In the genomic region with DNA sequence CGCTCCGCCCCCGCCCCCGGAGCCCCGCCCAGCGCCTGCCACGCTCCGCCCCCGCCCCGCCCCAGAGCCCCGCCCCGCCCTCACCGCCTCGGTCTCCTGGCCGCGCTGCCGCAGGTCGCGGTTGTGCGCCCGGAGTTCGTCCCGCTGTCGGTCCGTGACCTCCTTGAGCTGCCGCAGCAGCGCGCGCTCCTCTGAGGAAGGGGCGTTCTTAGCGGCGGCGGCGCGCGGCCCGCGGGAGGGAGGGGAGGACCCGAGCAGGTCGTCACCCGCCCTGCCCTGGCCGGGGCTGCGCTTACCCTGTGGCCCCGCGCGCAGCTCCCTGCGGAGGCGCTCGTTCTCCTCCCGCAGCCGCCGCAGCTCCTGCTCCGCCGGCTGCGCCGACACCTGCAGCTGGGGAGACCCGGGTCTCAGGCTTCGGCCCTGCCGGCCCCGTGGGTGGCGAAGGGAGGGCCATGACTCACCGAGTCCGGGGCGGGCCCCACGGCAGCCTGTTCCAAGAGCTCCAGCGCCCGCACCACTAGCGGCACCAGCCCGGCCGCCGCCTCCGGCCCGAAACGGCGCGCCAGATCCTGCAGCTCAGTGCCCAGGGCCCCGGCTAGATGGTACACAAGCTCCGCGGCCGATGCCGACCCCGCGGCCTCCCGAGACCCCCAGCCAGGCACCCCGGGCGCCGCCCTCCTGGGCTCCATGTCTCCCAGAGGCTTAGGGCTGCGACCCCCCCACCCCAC, we compare ENCODE assay signal across 1 cellular context.
TF ChIP-seq lines count a peak whose summit lies in the region.

No MANE protein-coding gene starts in this region.

TF ChIP-seq in HepG2, 621 proteins besides CTCF, POLR2A, EP300 and RAD21 (continued from another document and continues in another):
- TF ChIP-seq ZBTB39 (CRISPR knock-in tag; IDR thresholded peaks at IDR 0.05) (no peak), MZF1 (CRISPR knock-in tag; IDR thresholded peaks at IDR 0.05; ENCODE audit: borderline replicate concordance) (no peak), BATF2 (CRISPR knock-in tag; IDR thresholded peaks at IDR 0.05) (0 out of 2 replicates have a peak, but pooled peaks have one; percentile 28), HNRNPLL (IDR thresholded peaks at IDR 0.05; ENCODE audit: low read depth, low read length, poor library complexity, severe bottlenecking) (peak; percentile 96), ZSCAN20 (CRISPR knock-in tag; IDR thresholded peaks at IDR 0.05; ENCODE audit: borderline replicate concordance) (peak; percentile 69; the same call in 1 of the 2 replicates), ZNF746 (CRISPR knock-in tag; IDR thresholded peaks at IDR 0.05) (no peak), ZNF335 (CRISPR knock-in tag; IDR thresholded peaks at IDR 0.05) (no peak), REPIN1 (CRISPR knock-in tag; IDR thresholded peaks at IDR 0.05; ENCODE audit: borderline replicate concordance, low read depth) (0 out of 2 replicates have a peak, but pooled peaks have one; percentile 10), STAG1 (CRISPR knock-in tag; IDR thresholded peaks at IDR 0.05) (peak; percentile 16), MAF1 (CRISPR knock-in tag; IDR thresholded peaks at IDR 0.05; ENCODE audit: borderline replicate concordance) (no peak), ZNF709 (CRISPR knock-in tag; IDR thresholded peaks at IDR 0.05) (peak; percentile 41; the same call in 1 of the 2 replicates), TFDP1 (CRISPR knock-in tag; IDR thresholded peaks at IDR 0.05; ENCODE audit: borderline replicate concordance) (peak; percentile 6; the same call in 1 of the 2 replicates), POLR2AphosphoS5 (IDR thresholded peaks at IDR 0.05; ENCODE audit: low read depth, low read length) (peak; percentile 85), HES4 (CRISPR knock-in tag; IDR thresholded peaks at IDR 0.05; ENCODE audit: borderline replicate concordance) (peak; percentile 80), ZNF484 (CRISPR knock-in tag; IDR thresholded peaks at IDR 0.05; ENCODE audit: borderline replicate concordance, low read depth) (no peak), ZNF121 (CRISPR knock-in tag; IDR thresholded peaks at IDR 0.05) (no peak), ZNF549 (CRISPR knock-in tag; IDR thresholded peaks at IDR 0.05) (0 out of 2 replicates have a peak, but pooled peaks have one; percentile 45), ZNF224 (CRISPR knock-in tag; IDR thresholded peaks at IDR 0.05) (no peak), ZNF329 (CRISPR knock-in tag; IDR thresholded peaks at IDR 0.05; ENCODE audit: low read depth) (no peak), RXRA (CRISPR knock-in tag; IDR thresholded peaks at IDR 0.05) (no peak; the same call in 1 of the 2 replicates), PLSCR1 (CRISPR knock-in tag; IDR thresholded peaks at IDR 0.05; ENCODE audit: borderline replicate concordance) (no peak), ZNF274 (CRISPR knock-in tag; IDR thresholded peaks at IDR 0.05) (no peak), SIX4 (CRISPR knock-in tag; IDR thresholded peaks at IDR 0.05) (no peak), TP53 (CRISPR knock-in tag; conservative IDR thresholded peaks at IDR 0.05) (no peak), ZNF83 (CRISPR knock-in tag; IDR thresholded peaks at IDR 0.05; ENCODE audit: borderline replicate concordance) (no peak), THYN1 (CRISPR knock-in tag; IDR thresholded peaks at IDR 0.05; ENCODE audit: borderline replicate concordance, low read depth) (no peak), MTF2 (CRISPR knock-in tag; IDR thresholded peaks at IDR 0.05; ENCODE audit: borderline replicate concordance) (peak; percentile 90; the same call in 1 of the 2 replicates), GTF2F1 (IDR thresholded peaks at IDR 0.05; ENCODE audit: low read length) (no peak), POGZ (CRISPR knock-in tag; IDR thresholded peaks at IDR 0.05) (no peak), NFYC (CRISPR knock-in tag; IDR thresholded peaks at IDR 0.05) (no peak), ZSCAN9 (CRISPR knock-in tag; IDR thresholded peaks at IDR 0.05; ENCODE audit: borderline replicate concordance) (no peak), CHD4 (IDR thresholded peaks at IDR 0.05; ENCODE audit: borderline replicate concordance, low read length) (no peak), U2AF1 (optimal IDR thresholded peaks at IDR 0.05; ENCODE audit: low read depth, low read length) (no peak), ZFP1 (CRISPR knock-in tag; IDR thresholded peaks at IDR 0.05) (no peak), ZNF543 (CRISPR knock-in tag; IDR thresholded peaks at IDR 0.05) (peak; percentile 91), ZNF235 (CRISPR knock-in tag; IDR thresholded peaks at IDR 0.05; ENCODE audit: borderline replicate concordance) (no peak), SIN3B (IDR thresholded peaks at IDR 0.05; ENCODE audit: low read length) (no peak), ZC3H13 (CRISPR knock-in tag; IDR thresholded peaks at IDR 0.05) (peak; percentile 88), PCBP2 (optimal IDR thresholded peaks at IDR 0.05; ENCODE audit: low read depth, low read length, poor library complexity, severe bottlenecking) (no peak), PHF5A (CRISPR knock-in tag; IDR thresholded peaks at IDR 0.05; ENCODE audit: low read depth, unreplicated experiment) (peak; percentile 23), TCF12 (IDR thresholded peaks at IDR 0.05) (no peak), TCF12 (CRISPR knock-in tag; IDR thresholded peaks at IDR 0.05) (no peak), HOXA7 (CRISPR knock-in tag; IDR thresholded peaks at IDR 0.05) (no peak), SMAD3 (CRISPR knock-in tag; IDR thresholded peaks at IDR 0.05) (no peak), CCDC6 (CRISPR knock-in tag; IDR thresholded peaks at IDR 0.05) (no peak; the same call in 1 of the 2 replicates), ZNF567 (CRISPR knock-in tag; IDR thresholded peaks at IDR 0.05; ENCODE audit: borderline replicate concordance) (no peak), ZC3H4 (CRISPR knock-in tag; IDR thresholded peaks at IDR 0.05; ENCODE audit: borderline replicate concordance) (no peak), ZBTB42 (CRISPR knock-in tag; IDR thresholded peaks at IDR 0.05) (no peak), ZNF3 (CRISPR knock-in tag; IDR thresholded peaks at IDR 0.05) (no peak)
- TF ChIP-seq, protein P1, sequence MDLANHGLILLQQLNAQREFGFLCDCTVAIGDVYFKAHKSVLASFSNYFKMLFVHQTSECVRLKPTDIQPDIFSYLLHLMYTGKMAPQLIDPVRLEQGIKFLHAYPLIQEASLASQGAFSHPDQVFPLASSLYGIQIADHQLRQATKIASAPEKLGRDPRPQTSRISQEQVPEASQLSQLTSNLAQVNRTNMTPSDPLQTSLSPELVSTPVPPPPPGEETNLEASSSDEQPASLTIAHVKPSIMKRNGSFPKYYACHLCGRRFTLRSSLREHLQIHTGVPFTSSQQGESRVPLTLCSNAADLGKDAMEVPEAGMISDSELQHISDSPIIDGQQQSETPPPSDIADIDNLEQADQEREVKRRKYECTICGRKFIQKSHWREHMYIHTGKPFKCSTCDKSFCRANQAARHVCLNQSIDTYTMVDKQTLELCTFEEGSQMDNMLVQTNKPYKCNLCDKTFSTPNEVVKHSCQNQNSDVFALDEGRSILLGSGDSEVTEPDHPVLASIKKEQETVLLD (CRISPR knock-in tag; IDR thresholded peaks at IDR 0.05; ENCODE audit: low read depth), result peak; percentile 79
- TF ChIP-seq, protein P2, sequence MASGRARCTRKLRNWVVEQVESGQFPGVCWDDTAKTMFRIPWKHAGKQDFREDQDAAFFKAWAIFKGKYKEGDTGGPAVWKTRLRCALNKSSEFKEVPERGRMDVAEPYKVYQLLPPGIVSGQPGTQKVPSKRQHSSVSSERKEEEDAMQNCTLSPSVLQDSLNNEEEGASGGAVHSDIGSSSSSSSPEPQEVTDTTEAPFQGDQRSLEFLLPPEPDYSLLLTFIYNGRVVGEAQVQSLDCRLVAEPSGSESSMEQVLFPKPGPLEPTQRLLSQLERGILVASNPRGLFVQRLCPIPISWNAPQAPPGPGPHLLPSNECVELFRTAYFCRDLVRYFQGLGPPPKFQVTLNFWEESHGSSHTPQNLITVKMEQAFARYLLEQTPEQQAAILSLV (CRISPR knock-in tag; IDR thresholded peaks at IDR 0.05; ENCODE audit: borderline replicate concordance), result peak; percentile 5; the same call in 1 of the 2 replicates
- TF ChIP-seq, protein P3, sequence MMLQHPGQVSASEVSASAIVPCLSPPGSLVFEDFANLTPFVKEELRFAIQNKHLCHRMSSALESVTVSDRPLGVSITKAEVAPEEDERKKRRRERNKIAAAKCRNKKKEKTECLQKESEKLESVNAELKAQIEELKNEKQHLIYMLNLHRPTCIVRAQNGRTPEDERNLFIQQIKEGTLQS (CRISPR knock-in tag; IDR thresholded peaks at IDR 0.05), result no peak
- TF ChIP-seq, protein P4, sequence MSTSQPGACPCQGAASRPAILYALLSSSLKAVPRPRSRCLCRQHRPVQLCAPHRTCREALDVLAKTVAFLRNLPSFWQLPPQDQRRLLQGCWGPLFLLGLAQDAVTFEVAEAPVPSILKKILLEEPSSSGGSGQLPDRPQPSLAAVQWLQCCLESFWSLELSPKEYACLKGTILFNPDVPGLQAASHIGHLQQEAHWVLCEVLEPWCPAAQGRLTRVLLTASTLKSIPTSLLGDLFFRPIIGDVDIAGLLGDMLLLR (CRISPR knock-in tag; IDR thresholded peaks at IDR 0.05), result no peak
- TF ChIP-seq, protein P5, sequence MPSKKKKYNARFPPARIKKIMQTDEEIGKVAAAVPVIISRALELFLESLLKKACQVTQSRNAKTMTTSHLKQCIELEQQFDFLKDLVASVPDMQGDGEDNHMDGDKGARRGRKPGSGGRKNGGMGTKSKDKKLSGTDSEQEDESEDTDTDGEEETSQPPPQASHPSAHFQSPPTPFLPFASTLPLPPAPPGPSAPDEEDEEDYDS (CRISPR knock-in tag; IDR thresholded peaks at IDR 0.05), result no peak; the same call in 1 of the 2 replicates
- TF ChIP-seq, protein P6, sequence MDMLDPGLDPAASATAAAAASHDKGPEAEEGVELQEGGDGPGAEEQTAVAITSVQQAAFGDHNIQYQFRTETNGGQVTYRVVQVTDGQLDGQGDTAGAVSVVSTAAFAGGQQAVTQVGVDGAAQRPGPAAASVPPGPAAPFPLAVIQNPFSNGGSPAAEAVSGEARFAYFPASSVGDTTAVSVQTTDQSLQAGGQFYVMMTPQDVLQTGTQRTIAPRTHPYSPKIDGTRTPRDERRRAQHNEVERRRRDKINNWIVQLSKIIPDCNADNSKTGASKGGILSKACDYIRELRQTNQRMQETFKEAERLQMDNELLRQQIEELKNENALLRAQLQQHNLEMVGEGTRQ (IDR thresholded peaks at IDR 0.05; ENCODE audit: low read depth, low read length), result no peak
- TF ChIP-seq, protein P6 (CRISPR knock-in tag; IDR thresholded peaks at IDR 0.05; ENCODE audit: borderline replicate concordance), result no peak; the same call in 1 of the 2 replicates
